21 cellular contexts compared by ENCODE assay signal in genomic region chr2:238709961-238710360, GRCh38.
"Had no signal": no experiment of that assay in that cellular context is flagged by ENCODE, and none has a peak within 500 bp of the region (broad histone marks: within the 10 kb centered on the region; RNA-seq: fewer than 3 reads in every experiment).

No MANE protein-coding gene starts in this region.

- H3K36me3 ChIP-seq: cardiac muscle cell, heart left ventricle, prostate gland, upper lobe of left lung had no signal

- H3K4me1 ChIP-seq: prostate gland, upper lobe of left lung had no signal

- ATAC-seq: activated CD4-positive, alpha-beta T cell treated with anti-CD3 and anti-CD28 coated beads for 36 hours; stimulated activated naive CD8-positive, alpha-beta T cell treated with anti-CD3 and anti-CD28 coated beads, Interleukin-15, amount 100 ng/mL, for 72 hours; T-cell; WTC11 had no signal

- H3K9ac ChIP-seq: SK-N-SH had no signal

- H3K9me3 Mint-ChIP-seq: activated CD4-positive, alpha-beta memory T cell treated with anti-CD3 and anti-CD28 coated beads for 36 hours; immature natural killer cell; stimulated activated naive CD8-positive, alpha-beta T cell treated with anti-CD3 and anti-CD28 coated beads, Interleukin-15, amount 100 ng/mL, for 72 hours; T-cell; WTC11 had no signal

- H3K4me3 Mint-ChIP-seq: activated CD4-positive, alpha-beta memory T cell treated with anti-CD3 and anti-CD28 coated beads for 36 hours; activated CD4-positive, alpha-beta T cell treated with anti-CD3 and anti-CD28 coated beads for 36 hours; activated naive CD8-positive, alpha-beta T cell; immature natural killer cell; naive B cell; stimulated activated naive CD8-positive, alpha-beta T cell treated with anti-CD3 and anti-CD28 coated beads, Interleukin-15, amount 100 ng/mL, for 72 hours; T-cell; WTC11 had no signal

- H3K36me3 Mint-ChIP-seq: activated CD4-positive, alpha-beta memory T cell treated with anti-CD3 and anti-CD28 coated beads for 36 hours; activated naive CD8-positive, alpha-beta T cell; immature natural killer cell; naive B cell; T-cell; WTC11 had no signal

- H3K27ac ChIP-seq: cardiac muscle cell, heart left ventricle, prostate gland, upper lobe of left lung had no signal

- H3K4me1 Mint-ChIP-seq: activated CD4-positive, alpha-beta T cell treated with anti-CD3 and anti-CD28 coated beads for 36 hours; immature natural killer cell; naive B cell; stimulated activated naive CD8-positive, alpha-beta T cell treated with anti-CD3 and anti-CD28 coated beads, Interleukin-15, amount 100 ng/mL, for 72 hours; T-cell; WTC11 had no signal

- H3K27me3 ChIP-seq: cardiac muscle cell, testis, upper lobe of left lung had no signal

- DNase-seq: activated CD4-positive, alpha-beta memory T cell treated with anti-CD3 and anti-CD28 coated beads for 36 hours; activated CD4-positive, alpha-beta T cell treated with anti-CD3 and anti-CD28 coated beads for 36 hours; amniotic stem cell; immature natural killer cell; kidney glomerular epithelial cell; left ventricle myocardium superior; naive B cell; right cardiac atrium; SK-N-SH; stimulated activated CD4-positive, alpha-beta T cell treated with anti-CD3 and anti-CD28 coated beads, Interleukin-15, amount 100 ng/mL, for 24 hours; stimulated activated CD4-positive, alpha-beta T cell treated with anti-CD3 and anti-CD28 coated beads, Interleukin-4, amount 100 ng/mL, for 1 hour; stimulated activated naive CD8-positive, alpha-beta T cell treated with anti-CD3 and anti-CD28 coated beads, Interleukin-15, amount 100 ng/mL, for 72 hours; T-cell; upper lobe of left lung had no signal

- H3K27ac Mint-ChIP-seq: activated CD4-positive, alpha-beta memory T cell treated with anti-CD3 and anti-CD28 coated beads for 36 hours; activated CD4-positive, alpha-beta T cell treated with anti-CD3 and anti-CD28 coated beads for 36 hours; activated naive CD8-positive, alpha-beta T cell; immature natural killer cell; naive B cell; stimulated activated naive CD8-positive, alpha-beta T cell treated with anti-CD3 and anti-CD28 coated beads, Interleukin-15, amount 100 ng/mL, for 72 hours; T-cell; WTC11 had no signal

- H3K4me3 ChIP-seq: cardiac muscle cell, heart left ventricle, prostate gland, skin epidermis, testis, upper lobe of left lung had no signal

- H3K9me3 ChIP-seq: heart left ventricle, prostate gland, SK-N-SH, testis, upper lobe of left lung had no signal
